9 cellular contexts compared by ENCODE assay signal in genomic region chr22:19943665-19944026, GRCh38. TPM values are rescaled to one million over a fixed set of nuclear protein-coding genes. Genes with fewer than 3 reads are reported as not detected.
DNase-seq lines count a peak whose midpoint lies in the region; ATAC-seq and TF ChIP-seq lines count a peak whose summit lies in the region.
"Had no signal": no experiment of that assay in that cellular context is flagged by ENCODE, and none has a peak within 500 bp of the region (broad histone marks: within the 10 kb centered on the region; RNA-seq: fewer than 3 reads in every experiment).

No MANE protein-coding gene starts in this region.

- H3K27ac ChIP-seq in MM.1S (ENCODE audit: low read length) = no peak overlapping the region
- peak overlapping the region; percentile 51 for H3K27ac ChIP-seq in naive thymus-derived CD4-positive, alpha-beta T cell (ENCODE audit: low read depth, low read length)
- H3K27ac ChIP-seq: VCaP had no signal

- H3K36me3 ChIP-seq in MM.1S (replicated peaks; ENCODE audit: insufficient read depth, low read length) = no peaks in the 10 kb centered on the region
- H3K36me3 ChIP-seq in naive thymus-derived CD4-positive, alpha-beta T cell (ENCODE audit: control insufficient read depth in 2 of 3, insufficient read depth in 3 of 3, low read length in 3 of 3) = peaks cover 0 to 6% (median 0%) of the 10 kb centered on the region in 3 experiments

- H3K4me2 ChIP-seq in MM.1S (ENCODE audit: low read depth, low read length) = no peak overlapping the region

- intact Hi-C loops in naive thymus-derived CD4-positive, alpha-beta T cell (cut with micrococcal nuclease) = no loop called here

- H3K27me3 Mint-ChIP-seq in chondrocyte (ENCODE audit: low read depth) = no peaks in the 10 kb centered on the region
- H3K27me3 Mint-ChIP-seq in naive thymus-derived CD4-positive, alpha-beta T cell = no peaks in the 10 kb centered on the region

- H3K79me2 ChIP-seq in MM.1S (ENCODE audit: low read length) = peaks cover 31% of the 10 kb centered on the region

- POLR2A ChIA-PET in naive thymus-derived CD4-positive, alpha-beta T cell (lab: Charles Lee) = interaction anchor here (0.6 kb wide), 1 partner anchor 90 kb away, joined by 3 read pairs; no protein-coding TSS in a partner anchor

- no peak overlapping the region for H3K9ac ChIP-seq in MM.1S (ENCODE audit: low read length)

- peak overlapping the region; percentile 50 for H3K4me3 Mint-ChIP-seq in chondrocyte (ENCODE audit: unreplicated experiment)
- H3K4me3 Mint-ChIP-seq in naive thymus-derived CD4-positive, alpha-beta T cell = peak overlapping the region in 9 of 10 donors; percentile 31 to 99 (median 76)

- no peaks in the 10 kb centered on the region for H3K9me2 ChIP-seq in MM.1S (replicated peaks; ENCODE audit: insufficient read depth, low read length)

- CTCF ChIA-PET in naive thymus-derived CD4-positive, alpha-beta T cell (lab: Charles Lee) = interaction anchor here (1.5 kb wide), 1 partner anchor 30 kb away, joined by 5 read pairs; no protein-coding TSS in a partner anchor

- H3K36me3 Mint-ChIP-seq in chondrocyte (ENCODE audit: low read depth) = peaks cover 1% of the 10 kb centered on the region
- H3K36me3 Mint-ChIP-seq in naive thymus-derived CD4-positive, alpha-beta T cell = peaks cover 0 to 13% (median 6%) of the 10 kb centered on the region in 5 donors

- no peaks in the 10 kb centered on the region for H3K9me3 ChIP-seq in MM.1S (replicated peaks; ENCODE audit: insufficient read depth, low read length)
- no peaks in the 10 kb centered on the region for H3K9me3 ChIP-seq in naive thymus-derived CD4-positive, alpha-beta T cell (ENCODE audit: control insufficient read depth in 2 of 3, low read length in 3 of 3)

- no peak for ATAC-seq in naive thymus-derived CD4-positive, alpha-beta T cell
- ATAC-seq in HG02981 (IDR thresholded peaks at IDR 0.05; ENCODE audit: unreplicated experiment) = no peak

- H3F3A ChIP-seq in MM.1S (ENCODE audit: insufficient read depth, low read length) = no peaks in the 10 kb centered on the region; the same call in 1 of the 2 replicates

- H2AFZ ChIP-seq in MM.1S (ENCODE audit: low read length) = no peak overlapping the region

- peaks cover 58% of the 10 kb centered on the region for H3K4me1 Mint-ChIP-seq in chondrocyte (ENCODE audit: low read depth)
- H3K4me1 Mint-ChIP-seq in naive thymus-derived CD4-positive, alpha-beta T cell = peaks cover 32 to 73% (median 51%) of the 10 kb centered on the region in 7 donors

- no peaks in the 10 kb centered on the region for H4K20me1 ChIP-seq in MM.1S (ENCODE audit: insufficient read depth, low read length)

- DNase-seq in EL = peak; percentile 93
- peak; percentile 14 for DNase-seq in MM.1S
- DNase-seq in chondrocyte (ENCODE audit: low spot score) = peak; percentile 24
- DNase-seq in naive thymus-derived CD4-positive, alpha-beta T cell = no peak
- DNase-seq in cortex of kidney (lab: John Stamatoyannopoulos, UW) = no peak
- DNase-seq in GM19238 (ENCODE audit: insufficient read length, low spot score) = no peak
- DNase-seq in medulla oblongata (ENCODE audit: extremely low spot score) = no peak

- H3K4me1 ChIP-seq in MM.1S (ENCODE audit: low read length) = peaks cover 14% of the 10 kb centered on the region; the same call in 1 of the 2 replicates
- peaks cover 22 to 25% of the 10 kb centered on the region in 2 donors for H3K4me1 ChIP-seq in naive thymus-derived CD4-positive, alpha-beta T cell (ENCODE audit: control insufficient read depth in 2 of 2, insufficient read depth in 2 of 2, low read length in 2 of 2)

- H3K27ac Mint-ChIP-seq in chondrocyte (ENCODE audit: unreplicated experiment) = peak overlapping the region; percentile 100
- H3K27ac Mint-ChIP-seq in naive thymus-derived CD4-positive, alpha-beta T cell = peak overlapping the region in 8 of 9 donors; percentile 21 to 97 (median 94)

- no peak overlapping the region for H3K4me3 ChIP-seq in MM.1S (ENCODE audit: low read length)
- H3K4me3 ChIP-seq in naive thymus-derived CD4-positive, alpha-beta T cell (ENCODE audit: low read length) = no peak overlapping the region

- no peaks in the 10 kb centered on the region for H3K27me3 ChIP-seq in MM.1S (replicated peaks; ENCODE audit: insufficient read depth, low read length)
- H3K27me3 ChIP-seq in naive thymus-derived CD4-positive, alpha-beta T cell (ENCODE audit: control insufficient read depth in 2 of 2, insufficient read depth in 2 of 2, low read length in 2 of 2) = no peaks in the 10 kb centered on the region

- TF ChIP-seq CTCF in MM.1S (IDR thresholded peaks at IDR 0.05; ENCODE audit: low read length) = no peak
- TF ChIP-seq CTCF in chondrocyte (IDR thresholded peaks at IDR 0.05) = peak; percentile 48

- H3K9me3 Mint-ChIP-seq in chondrocyte (ENCODE audit: low read depth) = no peaks in the 10 kb centered on the region
- H3K9me3 Mint-ChIP-seq in naive thymus-derived CD4-positive, alpha-beta T cell = no peaks in the 10 kb centered on the region

RNA-seq across cellular contexts. Expression of gene TXNRD2, which starts 2.0 kb away (rescaled TPM):
- total RNA-seq in chondrocyte = 12.5 to 15.8 TPM (median 14.1 TPM) in 3 replicates
- 10 to 100 TPM; 24.7 to 39.0 (median 36.7) TPM for total RNA-seq in naive thymus-derived CD4-positive, alpha-beta T cell
- polyA plus RNA-seq in naive thymus-derived CD4-positive, alpha-beta T cell = 10 to 100 TPM; 14.0 to 15.2 TPM

RNA-seq across cellular contexts. Expression of gene COMT, which starts 2.1 kb away (rescaled TPM):
- total RNA-seq in chondrocyte = 66.6 to 186 TPM (median 177 TPM) in 3 replicates
- 10 to 100 TPM; 30.0 to 80.7 (median 36.7) TPM for total RNA-seq in naive thymus-derived CD4-positive, alpha-beta T cell
- polyA plus RNA-seq in naive thymus-derived CD4-positive, alpha-beta T cell = 100 to 1,000 TPM in 1 of 2 donors, 10 to 100 TPM in 1; 85.0 to 105 TPM

Comparison
In these comparisons a context has a peak if more than half of its experiments do, and no peak if none do; other contexts are left out.
1. DNase-seq: peak in EL (single experiment), MM.1S (single experiment) and chondrocyte (single experiment); none in naive thymus-derived CD4-positive, alpha-beta T cell (0 of 9), cortex of kidney (single experiment), GM19238 (single experiment) and medulla oblongata (single experiment).